8 cellular contexts compared by ENCODE assay signal in genomic region chr20:35454881-35455609, GRCh38. TPM values are rescaled to one million over a fixed set of nuclear protein-coding genes. Genes with fewer than 3 reads are reported as not detected.
DNase-seq lines count a peak whose midpoint lies in the region; ATAC-seq and TF ChIP-seq lines count a peak whose summit lies in the region.

CEP250 (plus strand) TSS chr20:35455598; CDS start chr20:35462368, 6,770 bp downstream.

- no peaks in the 10 kb centered on the region for H3K9me3 ChIP-seq in MM.1S (replicated peaks; ENCODE audit: insufficient read depth, low read length)

- no peaks in the 10 kb centered on the region for H4K20me1 ChIP-seq in MM.1S (ENCODE audit: insufficient read depth, low read length)

- DNase-seq in G401 (ENCODE audit: low spot score) (peak; percentile 96), HCEC 1CT (peak; percentile 90), MM.1S (peak; percentile 97), SHP77 treated with DMSO at 0.1 percent for 48 hours (lab: John Stamatoyannopoulos, UW) (peak; percentile 92), fibroblast of the aortic adventitia (ENCODE audit: low read depth) (peak; percentile 91)
- DNase-seq in activated effector memory CD4-positive, alpha-beta T cell treated with anti-CD3 and anti-CD28 coated beads, Interleukin-2, amount 50 U/mL, for 16 hours, result peak; percentile 97
- peak; percentile 95 for DNase-seq in stimulated activated naive CD8-positive, alpha-beta T cell treated with anti-CD3 and anti-CD28 coated beads, Interleukin-15, Interleukin-2, amounts not matched to agents 100 U/mL and 50 U/mL, for 24 hours

- no peak for TF ChIP-seq CTCF in MM.1S (IDR thresholded peaks at IDR 0.05; ENCODE audit: low read length)
- no peak for TF ChIP-seq CTCF in fibroblast of the aortic adventitia (IDR thresholded peaks at IDR 0.05; ENCODE audit: insufficient read depth, low read length)
- TF ChIP-seq CTCF in nephron (IDR thresholded peaks at IDR 0.05; ENCODE audit: unreplicated experiment in 3 of 3), result no peak

- H3K9me3 Mint-ChIP-seq in nephron, result no peaks in the 10 kb centered on the region

- peaks cover 3% of the 10 kb centered on the region for H3K27me3 Mint-ChIP-seq in nephron (ENCODE audit: low read depth)

- peak within 1 kb of the TSS; percentile 92 for H2AFZ ChIP-seq in MM.1S (ENCODE audit: low read length)

- H3K4me1 Mint-ChIP-seq in nephron, result peaks cover 23% of the 10 kb centered on the region

- H3K9ac ChIP-seq in MM.1S (ENCODE audit: low read length), result peak within 1 kb of the TSS; percentile 83

- H3K27ac Mint-ChIP-seq in nephron, result peak within 1 kb of the TSS; percentile 100

- H3K27ac ChIP-seq in MM.1S (ENCODE audit: low read length), result peak within 1 kb of the TSS; percentile 69; the same call in 1 of the 2 replicates

- no peaks in the 10 kb centered on the region for H3K27me3 ChIP-seq in MM.1S (replicated peaks; ENCODE audit: insufficient read depth, low read length)

- no peaks in the 10 kb centered on the region for H3K79me2 ChIP-seq in MM.1S (ENCODE audit: low read length)

- H3K4me2 ChIP-seq in MM.1S (ENCODE audit: low read depth, low read length), result peak within 1 kb of the TSS; percentile 87

- H3K36me3 ChIP-seq in MM.1S (replicated peaks; ENCODE audit: insufficient read depth, low read length), result no peaks in the 10 kb centered on the region

- H3K9me2 ChIP-seq in MM.1S (replicated peaks; ENCODE audit: insufficient read depth, low read length), result no peaks in the 10 kb centered on the region

- H3F3A ChIP-seq in MM.1S (ENCODE audit: insufficient read depth, low read length), result peaks cover 3% of the 10 kb centered on the region

- H3K36me3 Mint-ChIP-seq in nephron (ENCODE audit: low read depth), result peaks cover 4% of the 10 kb centered on the region

- H3K4me1 ChIP-seq in MM.1S (ENCODE audit: low read length), result no peaks in the 10 kb centered on the region

- peak; percentile 98 for ATAC-seq in stimulated activated naive CD8-positive, alpha-beta T cell treated with anti-CD3 and anti-CD28 coated beads, Interleukin-15, Interleukin-2, amounts not matched to agents 100 U/mL and 50 U/mL, for 24 hours

- H3K4me3 Mint-ChIP-seq in nephron, result peak within 1 kb of the TSS; percentile 89 to 97 (median 95)

- in situ Hi-C loops in G401 (cut with HindIII; ENCODE audit: low sequenced_read_pairs), result no loop called here

- H3K4me3 ChIP-seq in MM.1S (ENCODE audit: low read length) (peak within 1 kb of the TSS; percentile 69), fibroblast of the aortic adventitia (ENCODE audit: low read depth, low read length) (peak within 1 kb of the TSS; percentile 70)

RNA-seq across cellular contexts. Expression of gene CEP250, which starts in this region (rescaled TPM):
- total RNA-seq in G401 (2014; rRNA removed; shearing (Covaris generic)), result 29.3 and 39.2 TPM in 2 replicates
- total RNA-seq in fibroblast of the aortic adventitia (ENCODE audit: low replicate concordance), result 22.0 and 66.7 TPM in 2 replicates

Comparison
In these comparisons a context has a peak if more than half of its experiments do, and no peak if none do; other contexts are left out.
1. Peak in every context shown above with its lines: DNase-seq, ATAC-seq, H3K4me3 ChIP-seq and H3K27ac ChIP-seq.